2 cellular contexts compared by ENCODE assay signal in the genomic region with DNA sequence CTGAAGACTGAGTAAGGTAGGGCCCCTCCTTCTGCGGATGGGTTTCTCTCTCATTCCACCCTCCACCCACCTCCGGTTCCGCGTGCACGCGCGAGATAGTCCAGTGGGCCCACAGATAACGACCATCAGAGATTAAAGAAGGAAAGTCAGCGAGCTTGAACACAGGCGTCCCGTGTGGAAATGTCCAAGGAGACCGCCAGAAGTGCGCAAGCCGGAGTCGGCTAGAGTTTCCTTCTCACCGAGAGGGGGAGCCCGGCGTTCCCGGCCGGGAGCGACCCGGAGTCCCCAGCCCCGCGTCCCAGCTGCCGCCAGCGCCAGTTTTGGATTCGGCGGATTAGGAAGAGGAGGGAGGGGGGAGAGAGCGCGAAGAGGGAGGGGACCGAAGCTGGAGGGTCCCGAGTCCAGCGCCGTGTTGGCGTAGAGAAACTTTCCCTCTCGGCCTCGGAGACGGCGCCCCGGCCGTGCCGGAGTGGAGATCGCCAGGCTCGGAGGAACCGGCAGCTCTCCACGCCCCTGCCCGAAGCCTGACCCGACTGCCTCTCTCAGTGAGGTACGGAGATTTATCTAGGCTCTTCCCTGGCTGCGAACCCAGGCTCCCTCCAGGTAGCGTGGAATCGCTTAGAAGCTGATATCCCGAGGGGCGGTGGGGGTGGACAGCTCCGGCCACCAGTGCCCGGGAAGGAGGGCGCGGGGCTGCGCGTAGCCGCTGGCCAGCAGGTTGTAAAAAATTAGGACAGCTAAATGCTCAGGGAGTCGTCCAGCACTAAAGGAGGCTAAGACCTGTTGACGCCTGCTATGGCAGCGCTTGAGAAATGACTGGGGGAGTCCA.
TF ChIP-seq lines count a peak whose summit lies in the region.

A gene with protein sequence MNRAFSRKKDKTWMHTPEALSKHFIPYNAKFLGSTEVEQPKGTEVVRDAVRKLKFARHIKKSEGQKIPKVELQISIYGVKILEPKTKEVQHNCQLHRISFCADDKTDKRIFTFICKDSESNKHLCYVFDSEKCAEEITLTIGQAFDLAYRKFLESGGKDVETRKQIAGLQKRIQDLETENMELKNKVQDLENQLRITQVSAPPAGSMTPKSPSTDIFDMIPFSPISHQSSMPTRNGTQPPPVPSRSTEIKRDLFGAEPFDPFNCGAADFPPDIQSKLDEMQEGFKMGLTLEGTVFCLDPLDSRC (plus strand): TSS at position 258 of the 829 bp plus-strand sequence. CDS start 185,829 bp downstream, outside the sequence.

TF ChIP-seq in SK-N-SH, 30 proteins besides CTCF, POLR2A, EP300 and RAD21 (continues in another document):
- TF ChIP-seq JUND (IDR thresholded peaks at IDR 0.05), result no peak
- no peak; the same call in 1 of the 2 replicates for TF ChIP-seq SIN3A (IDR thresholded peaks at IDR 0.05; ENCODE audit: borderline replicate concordance, low read depth, low read length)
- no peak for TF ChIP-seq FOXJ3 (CRISPR knock-in tag; IDR thresholded peaks at IDR 0.05)
- TF ChIP-seq, protein P1, sequence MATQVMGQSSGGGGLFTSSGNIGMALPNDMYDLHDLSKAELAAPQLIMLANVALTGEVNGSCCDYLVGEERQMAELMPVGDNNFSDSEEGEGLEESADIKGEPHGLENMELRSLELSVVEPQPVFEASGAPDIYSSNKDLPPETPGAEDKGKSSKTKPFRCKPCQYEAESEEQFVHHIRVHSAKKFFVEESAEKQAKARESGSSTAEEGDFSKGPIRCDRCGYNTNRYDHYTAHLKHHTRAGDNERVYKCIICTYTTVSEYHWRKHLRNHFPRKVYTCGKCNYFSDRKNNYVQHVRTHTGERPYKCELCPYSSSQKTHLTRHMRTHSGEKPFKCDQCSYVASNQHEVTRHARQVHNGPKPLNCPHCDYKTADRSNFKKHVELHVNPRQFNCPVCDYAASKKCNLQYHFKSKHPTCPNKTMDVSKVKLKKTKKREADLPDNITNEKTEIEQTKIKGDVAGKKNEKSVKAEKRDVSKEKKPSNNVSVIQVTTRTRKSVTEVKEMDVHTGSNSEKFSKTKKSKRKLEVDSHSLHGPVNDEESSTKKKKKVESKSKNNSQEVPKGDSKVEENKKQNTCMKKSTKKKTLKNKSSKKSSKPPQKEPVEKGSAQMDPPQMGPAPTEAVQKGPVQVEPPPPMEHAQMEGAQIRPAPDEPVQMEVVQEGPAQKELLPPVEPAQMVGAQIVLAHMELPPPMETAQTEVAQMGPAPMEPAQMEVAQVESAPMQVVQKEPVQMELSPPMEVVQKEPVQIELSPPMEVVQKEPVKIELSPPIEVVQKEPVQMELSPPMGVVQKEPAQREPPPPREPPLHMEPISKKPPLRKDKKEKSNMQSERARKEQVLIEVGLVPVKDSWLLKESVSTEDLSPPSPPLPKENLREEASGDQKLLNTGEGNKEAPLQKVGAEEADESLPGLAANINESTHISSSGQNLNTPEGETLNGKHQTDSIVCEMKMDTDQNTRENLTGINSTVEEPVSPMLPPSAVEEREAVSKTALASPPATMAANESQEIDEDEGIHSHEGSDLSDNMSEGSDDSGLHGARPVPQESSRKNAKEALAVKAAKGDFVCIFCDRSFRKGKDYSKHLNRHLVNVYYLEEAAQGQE (IDR thresholded peaks at IDR 0.05; ENCODE audit: low read depth, low read length), result peak; percentile 59; the same call in 1 of the 2 replicates
- TF ChIP-seq SMC3 (IDR thresholded peaks at IDR 0.05; ENCODE audit: low read depth, low read length), result peak; percentile 39; the same call in 1 of the 2 replicates
- TF ChIP-seq, protein P2, sequence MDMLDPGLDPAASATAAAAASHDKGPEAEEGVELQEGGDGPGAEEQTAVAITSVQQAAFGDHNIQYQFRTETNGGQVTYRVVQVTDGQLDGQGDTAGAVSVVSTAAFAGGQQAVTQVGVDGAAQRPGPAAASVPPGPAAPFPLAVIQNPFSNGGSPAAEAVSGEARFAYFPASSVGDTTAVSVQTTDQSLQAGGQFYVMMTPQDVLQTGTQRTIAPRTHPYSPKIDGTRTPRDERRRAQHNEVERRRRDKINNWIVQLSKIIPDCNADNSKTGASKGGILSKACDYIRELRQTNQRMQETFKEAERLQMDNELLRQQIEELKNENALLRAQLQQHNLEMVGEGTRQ (IDR thresholded peaks at IDR 0.05; ENCODE audit: borderline replicate concordance, low read depth, low read length), result no peak
- TF ChIP-seq YY1 (IDR thresholded peaks at IDR 0.05; ENCODE audit: low read depth), result 0 out of 2 replicates have a peak, but pooled peaks have one; percentile 20
- 0 out of 2 replicates have a peak, but pooled peaks have one; percentile 2 for TF ChIP-seq TCF12 (IDR thresholded peaks at IDR 0.05)
- no peak for TF ChIP-seq RFX5 (IDR thresholded peaks at IDR 0.05; ENCODE audit: low read length)
- TF ChIP-seq, protein P3, sequence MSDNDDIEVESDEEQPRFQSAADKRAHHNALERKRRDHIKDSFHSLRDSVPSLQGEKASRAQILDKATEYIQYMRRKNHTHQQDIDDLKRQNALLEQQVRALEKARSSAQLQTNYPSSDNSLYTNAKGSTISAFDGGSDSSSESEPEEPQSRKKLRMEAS (IDR thresholded peaks at IDR 0.05; ENCODE audit: low read depth), result no peak
- no peak for TF ChIP-seq GABPA (IDR thresholded peaks at IDR 0.05; ENCODE audit: low read depth)
- TF ChIP-seq, protein P4, sequence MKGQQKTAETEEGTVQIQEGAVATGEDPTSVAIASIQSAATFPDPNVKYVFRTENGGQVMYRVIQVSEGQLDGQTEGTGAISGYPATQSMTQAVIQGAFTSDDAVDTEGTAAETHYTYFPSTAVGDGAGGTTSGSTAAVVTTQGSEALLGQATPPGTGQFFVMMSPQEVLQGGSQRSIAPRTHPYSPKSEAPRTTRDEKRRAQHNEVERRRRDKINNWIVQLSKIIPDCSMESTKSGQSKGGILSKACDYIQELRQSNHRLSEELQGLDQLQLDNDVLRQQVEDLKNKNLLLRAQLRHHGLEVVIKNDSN (IDR thresholded peaks at IDR 0.05; ENCODE audit: borderline replicate concordance, low read depth), result no peak
- TF ChIP-seq POLR2AphosphoS5 (IDR thresholded peaks at IDR 0.05; ENCODE audit: low read depth, low read length), result peak; percentile 53
- peak; percentile 62; the same call in 1 of the 2 replicates for TF ChIP-seq MXI1 (IDR thresholded peaks at IDR 0.05; ENCODE audit: low read depth, low read length)
- 0 out of 2 replicates have a peak, but pooled peaks have one; percentile 7 for TF ChIP-seq NFIC (IDR thresholded peaks at IDR 0.05; ENCODE audit: borderline replicate concordance)
- no peak for TF ChIP-seq ELF1 (IDR thresholded peaks at IDR 0.05)
- TF ChIP-seq, protein P5, sequence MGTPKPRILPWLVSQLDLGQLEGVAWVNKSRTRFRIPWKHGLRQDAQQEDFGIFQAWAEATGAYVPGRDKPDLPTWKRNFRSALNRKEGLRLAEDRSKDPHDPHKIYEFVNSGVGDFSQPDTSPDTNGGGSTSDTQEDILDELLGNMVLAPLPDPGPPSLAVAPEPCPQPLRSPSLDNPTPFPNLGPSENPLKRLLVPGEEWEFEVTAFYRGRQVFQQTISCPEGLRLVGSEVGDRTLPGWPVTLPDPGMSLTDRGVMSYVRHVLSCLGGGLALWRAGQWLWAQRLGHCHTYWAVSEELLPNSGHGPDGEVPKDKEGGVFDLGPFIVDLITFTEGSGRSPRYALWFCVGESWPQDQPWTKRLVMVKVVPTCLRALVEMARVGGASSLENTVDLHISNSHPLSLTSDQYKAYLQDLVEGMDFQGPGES (IDR thresholded peaks at IDR 0.05; ENCODE audit: low read depth, low read length), result no peak
- 0 out of 2 replicates have a peak, but pooled peaks have one; percentile 17 for TF ChIP-seq TEAD4 (IDR thresholded peaks at IDR 0.05; ENCODE audit: borderline replicate concordance, insufficient read depth)
- TF ChIP-seq MEF2A (IDR thresholded peaks at IDR 0.05; ENCODE audit: borderline replicate concordance, low read depth), result no peak

TF ChIP-seq in HepG2, 621 proteins besides CTCF, POLR2A, EP300 and RAD21 (continues in another document):
- TF ChIP-seq MAF1 (CRISPR knock-in tag; IDR thresholded peaks at IDR 0.05; ENCODE audit: borderline replicate concordance) (no peak), HOXD1 (CRISPR knock-in tag; IDR thresholded peaks at IDR 0.05) (no peak), GABPB1 (CRISPR knock-in tag; IDR thresholded peaks at IDR 0.05) (peak; percentile 55; the same call in 1 of the 2 replicates), PAWR (CRISPR knock-in tag; IDR thresholded peaks at IDR 0.05; ENCODE audit: borderline replicate concordance) (no peak), ZFP62 (CRISPR knock-in tag; IDR thresholded peaks at IDR 0.05) (no peak), POGZ (CRISPR knock-in tag; IDR thresholded peaks at IDR 0.05) (no peak), KLF15 (CRISPR knock-in tag; IDR thresholded peaks at IDR 0.05; ENCODE audit: borderline replicate concordance) (no peak), ZBTB1 (CRISPR knock-in tag; IDR thresholded peaks at IDR 0.05; ENCODE audit: borderline replicate concordance) (no peak), KMT2A (CRISPR knock-in tag; IDR thresholded peaks at IDR 0.05) (no peak), ZNF44 (CRISPR knock-in tag; IDR thresholded peaks at IDR 0.05) (peak; percentile 38; the same call in 1 of the 2 replicates), SOX6 (IDR thresholded peaks at IDR 0.05) (no peak), SOX6 (CRISPR knock-in tag; IDR thresholded peaks at IDR 0.05) (no peak), TARDBP (CRISPR knock-in tag; IDR thresholded peaks at IDR 0.05) (no peak), GTF2F1 (IDR thresholded peaks at IDR 0.05; ENCODE audit: low read length) (no peak), ZNF567 (CRISPR knock-in tag; IDR thresholded peaks at IDR 0.05; ENCODE audit: borderline replicate concordance) (no peak), ZNF382 (CRISPR knock-in tag; IDR thresholded peaks at IDR 0.05; ENCODE audit: borderline replicate concordance) (no peak)
- TF ChIP-seq, protein P6, sequence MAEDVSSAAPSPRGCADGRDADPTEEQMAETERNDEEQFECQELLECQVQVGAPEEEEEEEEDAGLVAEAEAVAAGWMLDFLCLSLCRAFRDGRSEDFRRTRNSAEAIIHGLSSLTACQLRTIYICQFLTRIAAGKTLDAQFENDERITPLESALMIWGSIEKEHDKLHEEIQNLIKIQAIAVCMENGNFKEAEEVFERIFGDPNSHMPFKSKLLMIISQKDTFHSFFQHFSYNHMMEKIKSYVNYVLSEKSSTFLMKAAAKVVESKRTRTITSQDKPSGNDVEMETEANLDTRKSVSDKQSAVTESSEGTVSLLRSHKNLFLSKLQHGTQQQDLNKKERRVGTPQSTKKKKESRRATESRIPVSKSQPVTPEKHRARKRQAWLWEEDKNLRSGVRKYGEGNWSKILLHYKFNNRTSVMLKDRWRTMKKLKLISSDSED (CRISPR knock-in tag; IDR thresholded peaks at IDR 0.05), result 0 out of 2 replicates have a peak, but pooled peaks have one; percentile 21
- TF ChIP-seq, protein P7, sequence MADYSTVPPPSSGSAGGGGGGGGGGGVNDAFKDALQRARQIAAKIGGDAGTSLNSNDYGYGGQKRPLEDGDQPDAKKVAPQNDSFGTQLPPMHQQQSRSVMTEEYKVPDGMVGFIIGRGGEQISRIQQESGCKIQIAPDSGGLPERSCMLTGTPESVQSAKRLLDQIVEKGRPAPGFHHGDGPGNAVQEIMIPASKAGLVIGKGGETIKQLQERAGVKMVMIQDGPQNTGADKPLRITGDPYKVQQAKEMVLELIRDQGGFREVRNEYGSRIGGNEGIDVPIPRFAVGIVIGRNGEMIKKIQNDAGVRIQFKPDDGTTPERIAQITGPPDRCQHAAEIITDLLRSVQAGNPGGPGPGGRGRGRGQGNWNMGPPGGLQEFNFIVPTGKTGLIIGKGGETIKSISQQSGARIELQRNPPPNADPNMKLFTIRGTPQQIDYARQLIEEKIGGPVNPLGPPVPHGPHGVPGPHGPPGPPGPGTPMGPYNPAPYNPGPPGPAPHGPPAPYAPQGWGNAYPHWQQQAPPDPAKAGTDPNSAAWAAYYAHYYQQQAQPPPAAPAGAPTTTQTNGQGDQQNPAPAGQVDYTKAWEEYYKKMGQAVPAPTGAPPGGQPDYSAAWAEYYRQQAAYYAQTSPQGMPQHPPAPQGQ (CRISPR knock-in tag; IDR thresholded peaks at IDR 0.05; ENCODE audit: borderline replicate concordance), result no peak
- TF ChIP-seq, protein P8, sequence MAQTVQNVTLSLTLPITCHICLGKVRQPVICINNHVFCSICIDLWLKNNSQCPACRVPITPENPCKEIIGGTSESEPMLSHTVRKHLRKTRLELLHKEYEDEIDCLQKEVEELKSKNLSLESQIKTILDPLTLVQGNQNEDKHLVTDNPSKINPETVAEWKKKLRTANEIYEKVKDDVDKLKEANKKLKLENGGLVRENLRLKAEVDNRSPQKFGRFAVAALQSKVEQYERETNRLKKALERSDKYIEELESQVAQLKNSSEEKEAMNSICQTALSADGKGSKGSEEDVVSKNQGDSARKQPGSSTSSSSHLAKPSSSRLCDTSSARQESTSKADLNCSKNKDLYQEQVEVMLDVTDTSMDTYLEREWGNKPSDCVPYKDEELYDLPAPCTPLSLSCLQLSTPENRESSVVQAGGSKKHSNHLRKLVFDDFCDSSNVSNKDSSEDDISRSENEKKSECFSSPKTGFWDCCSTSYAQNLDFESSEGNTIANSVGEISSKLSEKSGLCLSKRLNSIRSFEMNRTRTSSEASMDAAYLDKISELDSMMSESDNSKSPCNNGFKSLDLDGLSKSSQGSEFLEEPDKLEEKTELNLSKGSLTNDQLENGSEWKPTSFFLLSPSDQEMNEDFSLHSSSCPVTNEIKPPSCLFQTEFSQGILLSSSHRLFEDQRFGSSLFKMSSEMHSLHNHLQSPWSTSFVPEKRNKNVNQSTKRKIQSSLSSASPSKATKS (CRISPR knock-in tag; IDR thresholded peaks at IDR 0.05), result no peak
- TF ChIP-seq, protein P9, sequence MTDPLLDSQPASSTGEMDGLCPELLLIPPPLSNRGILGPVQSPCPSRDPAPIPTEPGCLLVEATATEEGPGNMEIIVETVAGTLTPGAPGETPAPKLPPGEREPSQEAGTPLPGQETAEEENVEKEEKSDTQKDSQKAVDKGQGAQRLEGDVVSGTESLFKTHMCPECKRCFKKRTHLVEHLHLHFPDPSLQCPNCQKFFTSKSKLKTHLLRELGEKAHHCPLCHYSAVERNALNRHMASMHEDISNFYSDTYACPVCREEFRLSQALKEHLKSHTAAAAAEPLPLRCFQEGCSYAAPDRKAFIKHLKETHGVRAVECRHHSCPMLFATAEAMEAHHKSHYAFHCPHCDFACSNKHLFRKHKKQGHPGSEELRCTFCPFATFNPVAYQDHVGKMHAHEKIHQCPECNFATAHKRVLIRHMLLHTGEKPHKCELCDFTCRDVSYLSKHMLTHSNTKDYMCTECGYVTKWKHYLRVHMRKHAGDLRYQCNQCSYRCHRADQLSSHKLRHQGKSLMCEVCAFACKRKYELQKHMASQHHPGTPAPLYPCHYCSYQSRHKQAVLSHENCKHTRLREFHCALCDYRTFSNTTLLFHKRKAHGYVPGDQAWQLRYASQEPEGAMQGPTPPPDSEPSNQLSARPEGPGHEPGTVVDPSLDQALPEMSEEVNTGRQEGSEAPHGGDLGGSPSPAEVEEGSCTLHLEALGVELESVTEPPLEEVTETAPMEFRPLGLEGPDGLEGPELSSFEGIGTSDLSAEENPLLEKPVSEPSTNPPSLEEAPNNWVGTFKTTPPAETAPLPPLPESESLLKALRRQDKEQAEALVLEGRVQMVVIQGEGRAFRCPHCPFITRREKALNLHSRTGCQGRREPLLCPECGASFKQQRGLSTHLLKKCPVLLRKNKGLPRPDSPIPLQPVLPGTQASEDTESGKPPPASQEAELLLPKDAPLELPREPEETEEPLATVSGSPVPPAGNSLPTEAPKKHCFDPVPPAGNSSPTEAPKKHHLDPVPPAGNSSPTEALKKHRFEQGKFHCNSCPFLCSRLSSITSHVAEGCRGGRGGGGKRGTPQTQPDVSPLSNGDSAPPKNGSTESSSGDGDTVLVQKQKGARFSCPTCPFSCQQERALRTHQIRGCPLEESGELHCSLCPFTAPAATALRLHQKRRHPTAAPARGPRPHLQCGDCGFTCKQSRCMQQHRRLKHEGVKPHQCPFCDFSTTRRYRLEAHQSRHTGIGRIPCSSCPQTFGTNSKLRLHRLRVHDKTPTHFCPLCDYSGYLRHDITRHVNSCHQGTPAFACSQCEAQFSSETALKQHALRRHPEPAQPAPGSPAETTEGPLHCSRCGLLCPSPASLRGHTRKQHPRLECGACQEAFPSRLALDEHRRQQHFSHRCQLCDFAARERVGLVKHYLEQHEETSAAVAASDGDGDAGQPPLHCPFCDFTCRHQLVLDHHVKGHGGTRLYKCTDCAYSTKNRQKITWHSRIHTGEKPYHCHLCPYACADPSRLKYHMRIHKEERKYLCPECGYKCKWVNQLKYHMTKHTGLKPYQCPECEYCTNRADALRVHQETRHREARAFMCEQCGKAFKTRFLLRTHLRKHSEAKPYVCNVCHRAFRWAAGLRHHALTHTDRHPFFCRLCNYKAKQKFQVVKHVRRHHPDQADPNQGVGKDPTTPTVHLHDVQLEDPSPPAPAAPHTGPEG (CRISPR knock-in tag; IDR thresholded peaks at IDR 0.05), result no peak
